In genomic region chr3:189227249-189227648, GRCh38 we compare ENCODE assay signal across 2 cellular contexts.
TF ChIP-seq lines count a peak whose summit lies in the region.

No MANE protein-coding gene starts in this region.

TF ChIP-seq in HepG2, 621 proteins besides CTCF, POLR2A, EP300 and RAD21:
- TF ChIP-seq MNT (IDR thresholded peaks at IDR 0.05) (no peak), TSC22D2 (CRISPR knock-in tag; IDR thresholded peaks at IDR 0.05; ENCODE audit: borderline replicate concordance) (no peak), PBX3 (CRISPR knock-in tag; IDR thresholded peaks at IDR 0.05; ENCODE audit: borderline replicate concordance) (no peak), TFDP1 (CRISPR knock-in tag; IDR thresholded peaks at IDR 0.05; ENCODE audit: borderline replicate concordance) (no peak), ZFP36L2 (CRISPR knock-in tag; IDR thresholded peaks at IDR 0.05) (no peak), BATF2 (CRISPR knock-in tag; IDR thresholded peaks at IDR 0.05) (no peak), ZMYM3 (CRISPR knock-in tag; IDR thresholded peaks at IDR 0.05) (no peak), ZNF724P (CRISPR knock-in tag; IDR thresholded peaks at IDR 0.05; ENCODE audit: borderline replicate concordance) (no peak), ERF (CRISPR knock-in tag; IDR thresholded peaks at IDR 0.05) (no peak), TOE1 (CRISPR knock-in tag; IDR thresholded peaks at IDR 0.05) (no peak), ZBED4 (CRISPR knock-in tag; IDR thresholded peaks at IDR 0.05; ENCODE audit: borderline replicate concordance) (no peak), SP1 (IDR thresholded peaks at IDR 0.05) (no peak), SP1 (CRISPR knock-in tag; IDR thresholded peaks at IDR 0.05) (no peak), IKZF5 (CRISPR knock-in tag; IDR thresholded peaks at IDR 0.05) (no peak), AHR (CRISPR knock-in tag; IDR thresholded peaks at IDR 0.05) (no peak)

TF ChIP-seq in WTC11, 78 proteins besides CTCF, POLR2A, EP300 and RAD21:
- TF ChIP-seq CBFB (CRISPR knock-in tag; IDR thresholded peaks at IDR 0.05; ENCODE audit: low read depth): no peak
- TF ChIP-seq PREB (CRISPR knock-in tag; IDR thresholded peaks at IDR 0.05; ENCODE audit: borderline replicate concordance): no peak
- TF ChIP-seq NR1H2 (CRISPR knock-in tag; IDR thresholded peaks at IDR 0.05): no peak
